Comparison of ENCODE assay signal across 18 cellular contexts in genomic region chrX:102892103-102892502, GRCh38. TPM values are rescaled to one million over a fixed set of nuclear protein-coding genes. Genes with fewer than 3 reads are reported as not detected.
A peak's percentile ranks its signal among the peaks of the same experiment; 100 is the strongest.
DNase-seq lines count a peak whose midpoint lies in the region; ATAC-seq, FAIRE-seq and TF ChIP-seq lines count a peak whose summit lies in the region.
"Had no signal": no experiment of that assay in that cellular context is flagged by ENCODE, and none has a peak within 500 bp of the region (broad histone marks: within the 10 kb centered on the region; RNA-seq: fewer than 3 reads in every experiment).

No MANE protein-coding gene starts in this region.

- H4K20me1 ChIP-seq in endothelial cell of umbilical vein (replicated peaks; ENCODE audit: control insufficient read depth, extremely low read depth, insufficient read depth, low read length) = no peaks in the 10 kb centered on the region

- no peak overlapping the region for H3K4me3 ChIP-seq in RWPE2 (ENCODE audit: severe bottlenecking)
- H3K4me3 ChIP-seq in endothelial cell of umbilical vein (replicated peaks in 1 of 3; ENCODE audit: insufficient read depth in 1 of 3, low read depth in 1 of 3, low read length in 3 of 3) = no peak overlapping the region
- H3K4me3 ChIP-seq: SJCRH30 had no signal

- CTCF ChIA-PET in endothelial cell of umbilical vein (lab: Charles Lee) = interaction anchor here (1.0 kb wide), 1 partner anchor 9 kb away, joined by 6 read pairs; no protein-coding TSS in a partner anchor

- H3K4me2 ChIP-seq in endothelial cell of umbilical vein (ENCODE audit: insufficient read depth, low read length) = no peak overlapping the region

- DNase-seq in HCEC 1CT = peak; percentile 26
- no peak for DNase-seq in RWPE2 (ENCODE audit: low spot score)
- peak; percentile 47 for DNase-seq in endothelial cell of umbilical vein (ENCODE audit: low read depth, low spot score)
- peak; percentile 11 to 16 for DNase-seq in lung microvascular endothelial cell (ENCODE audit: low read depth in 2 of 2)
- no peak for DNase-seq in H54 (ENCODE audit: insufficient read length, low spot score)
- no peak for DNase-seq in NCI-H2029 (lab: John Stamatoyannopoulos, UW)
- DNase-seq in activated CD8-positive, alpha-beta memory T cell treated with anti-CD3 and anti-CD28 coated beads for 24 hours = no peak
- DNase-seq: GDM1, GOT3, KG1, MV-4-11, NCI-H1694 treated with DMSO at 0.1 percent for 48 hours, NCI-H2107, NCI-H510A treated with DMSO at 0.1 percent for 48 hours, NCI-H82, SJCRH30 had no signal

- H3K9ac ChIP-seq in endothelial cell of umbilical vein (replicated peaks; ENCODE audit: extremely low read depth, insufficient read depth, low read length) = no peak overlapping the region

- dilution Hi-C loops in endothelial cell of umbilical vein (cut with MboI; ENCODE audit: extremely low pct_ligation_motif_present, low sequenced_read_pairs) = no loop called here

- H3K79me2 ChIP-seq in endothelial cell of umbilical vein (ENCODE audit: control insufficient read depth, insufficient read depth, low read length) = no peaks in the 10 kb centered on the region

- H3K9me3 ChIP-seq in RWPE2 (ENCODE audit: severe bottlenecking) (no peaks in the 10 kb centered on the region), endothelial cell of umbilical vein (replicated peaks; ENCODE audit: control insufficient read depth, insufficient read depth, low read length) (no peaks in the 10 kb centered on the region)
- H3K9me3 ChIP-seq: SJCRH30 had no signal

- intact Hi-C loops in endothelial cell of umbilical vein (cut with micrococcal nuclease) = no loop called here

- H3K36me3 ChIP-seq in RWPE2 (ENCODE audit: low read depth) = no peaks in the 10 kb centered on the region
- no peaks in the 10 kb centered on the region for H3K36me3 ChIP-seq in endothelial cell of umbilical vein (ENCODE audit: control insufficient read depth in 2 of 2, extremely low read depth in 1 of 2, insufficient read depth in 2 of 2, low read length in 2 of 2)
- H3K36me3 ChIP-seq: SJCRH30 had no signal

- H2AFZ ChIP-seq in endothelial cell of umbilical vein (ENCODE audit: low read depth, low read length) = no peak overlapping the region

- BruUV-seq in endothelial cell of umbilical vein (replicated peaks; lab: Mats Ljungman, UMichigan) = no TSS peak

- POLR2A ChIA-PET in endothelial cell of umbilical vein (lab: Charles Lee) = no interaction called here

- peak; percentile 87 for ATAC-seq in RWPE2 (ENCODE audit: low read depth)
- ATAC-seq: HepG2 had no signal

- H3K27me3 ChIP-seq in RWPE2 (ENCODE audit: insufficient read depth, poor library complexity, severe bottlenecking) (no peaks in the 10 kb centered on the region), endothelial cell of umbilical vein (ENCODE audit: control insufficient read depth in 2 of 2, insufficient read depth in 2 of 2, low read length in 2 of 2) (no peaks in the 10 kb centered on the region)
- H3K27me3 ChIP-seq: SJCRH30 had no signal

- FAIRE-seq in endothelial cell of umbilical vein (lab: Jason Lieb, UNC) (peak; percentile 75), H54 (lab: Jason Lieb, UNC) (no peak)
- FAIRE-seq: HepG2 had no signal

- TF ChIP-seq CTCF in RWPE2 (IDR thresholded peaks at IDR 0.05; ENCODE audit: poor library complexity, severe bottlenecking) = no peak
- TF ChIP-seq CTCF in endothelial cell of umbilical vein (IDR thresholded peaks at IDR 0.05; ENCODE audit: extremely low read depth in 1 of 2, insufficient read depth in 1 of 2, low read depth in 1 of 2, low read length in 2 of 2) = no peak

- H3K27ac ChIP-seq in RWPE2 (ENCODE audit: poor library complexity, severe bottlenecking) = no peak overlapping the region
- H3K27ac ChIP-seq in endothelial cell of umbilical vein (ENCODE audit: insufficient read depth, low read depth, low read length) = no peak overlapping the region
- H3K27ac ChIP-seq: SJCRH30 had no signal

- H3K4me1 ChIP-seq in RWPE2 (ENCODE audit: insufficient read depth, poor library complexity, severe bottlenecking) (peaks cover 4% of the 10 kb centered on the region), endothelial cell of umbilical vein (ENCODE audit: control insufficient read depth, extremely low read depth, insufficient read depth, low read length) (no peaks in the 10 kb centered on the region)
- H3K4me1 ChIP-seq: SJCRH30 had no signal

- H3K9me1 ChIP-seq in endothelial cell of umbilical vein (replicated peaks; ENCODE audit: control insufficient read depth, extremely low read depth, insufficient read depth, low read length) = no peaks in the 10 kb centered on the region

- TF ChIP-seq POLR2A in endothelial cell of umbilical vein (IDR thresholded peaks at IDR 0.05; ENCODE audit: low read depth, low read length) (no peak), H54 (IDR thresholded peaks at IDR 0.05; ENCODE audit: low read depth, low read length) (no peak)

TF ChIP-seq in endothelial cell of umbilical vein, 7 proteins besides CTCF, POLR2A, EP300 and RAD21:
- no peak for TF ChIP-seq JUN (IDR thresholded peaks at IDR 0.05; ENCODE audit: borderline replicate concordance, insufficient read depth, insufficient read length, low read depth)
- no peak for TF ChIP-seq GATA2 (IDR thresholded peaks at IDR 0.05; ENCODE audit: insufficient read depth, insufficient read length, low read depth, low read length)
- no peak for TF ChIP-seq EZH2 (IDR thresholded peaks at IDR 0.05; ENCODE audit: borderline replicate concordance, low read depth, low read length, severe bottlenecking)
- TF ChIP-seq FOS (IDR thresholded peaks at IDR 0.05; ENCODE audit: borderline replicate concordance, insufficient read depth, low read length) = no peak

RNA-seq across cellular contexts. Expression of gene RAB40AL, which starts 45.0 kb away (rescaled TPM):
- total RNA-seq in endothelial cell of umbilical vein = 1.4 and 1.9 TPM in 2 replicates
- polyA plus RNA-seq in endothelial cell of umbilical vein = 0.68 and 1.1 TPM in 2 replicates
- polyA plus RNA-seq in endothelial cell of umbilical vein (2011; cell fraction: cytosol; rRNA removed) = 0.10 and 0.15 TPM in 2 replicates
- polyA plus RNA-seq in endothelial cell of umbilical vein (2011; cell fraction: nucleus; rRNA removed) = 5.9 and 7.6 TPM in 2 replicates
- polyA plus RNA-seq in endothelial cell of umbilical vein (2012) = not detected in 2 replicates
- polyA minus RNA-seq in endothelial cell of umbilical vein = 9.8 and 15.4 TPM in 2 replicates
- not detected for polyA minus RNA-seq in endothelial cell of umbilical vein (2011; cell fraction: cytosol; rRNA and poly(A)+ RNA removed)
- polyA minus RNA-seq in endothelial cell of umbilical vein (2011; cell fraction: nucleus; rRNA and poly(A)+ RNA removed) = 30.6 TPM in 2 replicates
- total RNA-seq in lung microvascular endothelial cell = under 0.01 and 0.20 TPM in 2 replicates
- polyA plus RNA-seq: CD14-positive monocyte had no signal

Comparison
In these comparisons a context has a peak if more than half of its experiments do, and no peak if none do; other contexts are left out.
1. DNase-seq: peak in HCEC 1CT (single experiment), endothelial cell of umbilical vein (single experiment) and lung microvascular endothelial cell (2 of 2); none in RWPE2 (single experiment), H54 (single experiment), NCI-H2029 (single experiment) and activated CD8-positive, alpha-beta memory T cell treated with anti-CD3 and anti-CD28 coated beads for 24 hours (single experiment).